10 cellular contexts compared by ENCODE assay signal in genomic region chr22:19289475-19290161, GRCh38. TPM values are rescaled to one million over a fixed set of nuclear protein-coding genes. Genes with fewer than 3 reads are reported as not detected.
DNase-seq lines count a peak whose midpoint lies in the region; ATAC-seq and TF ChIP-seq lines count a peak whose summit lies in the region.
"Had no signal": no experiment of that assay in that cellular context is flagged by ENCODE, and none has a peak within 500 bp of the region (broad histone marks: within the 10 kb centered on the region; RNA-seq: fewer than 3 reads in every experiment).

No MANE protein-coding gene starts in this region.

- no peaks in the 10 kb centered on the region for H3K9me2 ChIP-seq in SK-N-SH

- 83% methylated on average over 4 of the region's 5 CpGs for WGBS in SK-N-SH (ENCODE audit: low lambda C conversion rate)
- WGBS in psoas muscle, 3 donors = 57 to 80% (median 62%) methylated on average over 5 of the region's 5 CpGs

- no peaks in the 10 kb centered on the region for H4K20me1 ChIP-seq in SK-N-SH (ENCODE audit: insufficient read depth)

- H3K4me1 ChIP-seq in SK-N-SH (ENCODE audit: control insufficient read depth in 1 of 2, insufficient read depth in 2 of 2, low read depth in 1 of 2, low read length in 1 of 2) = peaks cover 14 to 32% of the 10 kb centered on the region in 2 experiments
- H3K4me1 ChIP-seq in NT2/D1 (ENCODE audit: insufficient read depth, insufficient read length) = peaks cover 12% of the 10 kb centered on the region
- peaks cover 56% of the 10 kb centered on the region for H3K4me1 ChIP-seq in psoas muscle

- H3K27me3 ChIP-seq in SK-N-SH (ENCODE audit: insufficient read depth) (no peaks in the 10 kb centered on the region), NT2/D1 (ENCODE audit: insufficient read depth, insufficient read length) (peaks cover 16% of the 10 kb centered on the region), psoas muscle (ENCODE audit: insufficient read depth in 3 of 3, low read length in 2 of 3) (no peaks in the 10 kb centered on the region)

- peak overlapping the region; percentile 87 for H3K4me2 ChIP-seq in SK-N-SH

- H3K9ac ChIP-seq in SK-N-SH (no peak overlapping the region), NT2/D1 (ENCODE audit: insufficient read length, low read depth) (peak overlapping the region; percentile 34)

- DNase-seq in SK-N-SH = no peak
- DNase-seq in NT2/D1 (ENCODE audit: low read depth, low spot score) = no peak
- DNase-seq in coronary artery (ENCODE audit: low spot score) = no peak
- no peak for DNase-seq in psoas muscle
- no peak for DNase-seq in NCI-H1105 (lab: John Stamatoyannopoulos, UW)
- DNase-seq in GOT3 (lab: John Stamatoyannopoulos, UW) = no peak
- DNase-seq: cortex of kidney had no signal

- CTCF ChIA-PET in SK-N-SH (lab: Yijun Ruan, JAX) = interaction anchor here (1.1 to 2.5 kb wide), 2 partner anchors 11 to 111 kb away, joined by 3 to 7 read pairs; partner anchors contain the start of gene SLC25A1

- no peak overlapping the region; a peak in 1 of 4 replicates for H3K4me3 ChIP-seq in SK-N-SH (ENCODE audit: low read depth in 2 of 2, low read length in 1 of 2)
- no peak overlapping the region for H3K4me3 ChIP-seq in NT2/D1 (ENCODE audit: insufficient read length, low read depth)
- H3K4me3 ChIP-seq in coronary artery = peak overlapping the region; percentile 98
- H3K4me3 ChIP-seq in psoas muscle = peak overlapping the region; percentile 92

- TF ChIP-seq RAD21 in SK-N-SH (IDR thresholded peaks at IDR 0.05; ENCODE audit: low read length) = no peak

- TF ChIP-seq CTCF in SK-N-SH (IDR thresholded peaks at IDR 0.05) (no peak), coronary artery (IDR thresholded peaks at IDR 0.05) (no peak), psoas muscle (IDR thresholded peaks at IDR 0.05) (no peak)

- H3K9me3 ChIP-seq in SK-N-SH = no peaks in the 10 kb centered on the region
- no peaks in the 10 kb centered on the region for H3K9me3 ChIP-seq in NT2/D1 (ENCODE audit: insufficient read depth, low read length)
- no peaks in the 10 kb centered on the region for H3K9me3 ChIP-seq in psoas muscle

- peaks cover 34% of the 10 kb centered on the region; the same call in 1 of the 2 replicates for H3K79me2 ChIP-seq in SK-N-SH (ENCODE audit: insufficient read depth)

- H3F3A ChIP-seq in SK-N-SH (replicated peaks; ENCODE audit: insufficient read depth) = peaks cover 19% of the 10 kb centered on the region

- ATAC-seq in SK-N-SH treated with all-trans-retinoic acid at 6 μM for 48 hours = no peak
- ATAC-seq in psoas muscle = no peak
- no peak for ATAC-seq in HG03354 (IDR thresholded peaks at IDR 0.05; ENCODE audit: poor library complexity, severe bottlenecking, unreplicated experiment)
- ATAC-seq: activated CD4-positive, CD25-positive, alpha-beta regulatory T cell treated with anti-CD3 and anti-CD28 coated beads, Interleukin-2, amount 50 U/mL, for 24 hours had no signal

- POLR2A ChIA-PET in SK-N-SH (lab: Yijun Ruan, JAX) = no interaction called here

- H3K36me3 ChIP-seq in SK-N-SH (replicated peaks in 1 of 2; ENCODE audit: control insufficient read depth in 1 of 2, insufficient read depth in 2 of 2, low read length in 1 of 2) (no peaks in the 10 kb centered on the region), NT2/D1 (ENCODE audit: insufficient read depth, insufficient read length, low read length) (no peaks in the 10 kb centered on the region), psoas muscle (ENCODE audit: insufficient read depth in 1 of 2, low read depth in 1 of 2) (no peaks in the 10 kb centered on the region)

- H2AFZ ChIP-seq in SK-N-SH (ENCODE audit: low read depth) = no peak overlapping the region

- intact Hi-C loops in psoas muscle (cut with DNase I) = loop anchor here (5.0 to 10.0 kb wide), 3 partner anchors 155 to 185 kb away; partner anchors contain the start of genes C22orf39 (in 2 of the 2), CDC45 (in 1 of the 2) and UFD1 (in 1 of the 2)

- no peak for TF ChIP-seq EP300 in SK-N-SH (IDR thresholded peaks at IDR 0.05; ENCODE audit: borderline replicate concordance in 1 of 2, low read depth in 1 of 2, low read length in 1 of 2)

- peak overlapping the region in 1 of 2 experiments; percentile 3; a peak in 1 of 4 replicates for H3K27ac ChIP-seq in SK-N-SH (ENCODE audit: low read depth in 2 of 2, low read length in 1 of 2)
- H3K27ac ChIP-seq in coronary artery = no peak overlapping the region
- peak overlapping the region; percentile 97 for H3K27ac ChIP-seq in psoas muscle

TF ChIP-seq in SK-N-SH, 30 proteins besides CTCF, POLR2A, EP300 and RAD21 (continues in another document):
- TF ChIP-seq NRF1 (IDR thresholded peaks at IDR 0.05; ENCODE audit: low read depth, low read length) = no peak
- TF ChIP-seq YY1 (IDR thresholded peaks at IDR 0.05; ENCODE audit: low read depth) = no peak
- TF ChIP-seq, protein P1, sequence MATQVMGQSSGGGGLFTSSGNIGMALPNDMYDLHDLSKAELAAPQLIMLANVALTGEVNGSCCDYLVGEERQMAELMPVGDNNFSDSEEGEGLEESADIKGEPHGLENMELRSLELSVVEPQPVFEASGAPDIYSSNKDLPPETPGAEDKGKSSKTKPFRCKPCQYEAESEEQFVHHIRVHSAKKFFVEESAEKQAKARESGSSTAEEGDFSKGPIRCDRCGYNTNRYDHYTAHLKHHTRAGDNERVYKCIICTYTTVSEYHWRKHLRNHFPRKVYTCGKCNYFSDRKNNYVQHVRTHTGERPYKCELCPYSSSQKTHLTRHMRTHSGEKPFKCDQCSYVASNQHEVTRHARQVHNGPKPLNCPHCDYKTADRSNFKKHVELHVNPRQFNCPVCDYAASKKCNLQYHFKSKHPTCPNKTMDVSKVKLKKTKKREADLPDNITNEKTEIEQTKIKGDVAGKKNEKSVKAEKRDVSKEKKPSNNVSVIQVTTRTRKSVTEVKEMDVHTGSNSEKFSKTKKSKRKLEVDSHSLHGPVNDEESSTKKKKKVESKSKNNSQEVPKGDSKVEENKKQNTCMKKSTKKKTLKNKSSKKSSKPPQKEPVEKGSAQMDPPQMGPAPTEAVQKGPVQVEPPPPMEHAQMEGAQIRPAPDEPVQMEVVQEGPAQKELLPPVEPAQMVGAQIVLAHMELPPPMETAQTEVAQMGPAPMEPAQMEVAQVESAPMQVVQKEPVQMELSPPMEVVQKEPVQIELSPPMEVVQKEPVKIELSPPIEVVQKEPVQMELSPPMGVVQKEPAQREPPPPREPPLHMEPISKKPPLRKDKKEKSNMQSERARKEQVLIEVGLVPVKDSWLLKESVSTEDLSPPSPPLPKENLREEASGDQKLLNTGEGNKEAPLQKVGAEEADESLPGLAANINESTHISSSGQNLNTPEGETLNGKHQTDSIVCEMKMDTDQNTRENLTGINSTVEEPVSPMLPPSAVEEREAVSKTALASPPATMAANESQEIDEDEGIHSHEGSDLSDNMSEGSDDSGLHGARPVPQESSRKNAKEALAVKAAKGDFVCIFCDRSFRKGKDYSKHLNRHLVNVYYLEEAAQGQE (IDR thresholded peaks at IDR 0.05; ENCODE audit: low read depth, low read length) = no peak
- TF ChIP-seq CHD2 (IDR thresholded peaks at IDR 0.05; ENCODE audit: low read length, partially characterized antibody) = no peak
- TF ChIP-seq MEF2A (IDR thresholded peaks at IDR 0.05; ENCODE audit: borderline replicate concordance, low read depth) = no peak
- TF ChIP-seq, protein P2, sequence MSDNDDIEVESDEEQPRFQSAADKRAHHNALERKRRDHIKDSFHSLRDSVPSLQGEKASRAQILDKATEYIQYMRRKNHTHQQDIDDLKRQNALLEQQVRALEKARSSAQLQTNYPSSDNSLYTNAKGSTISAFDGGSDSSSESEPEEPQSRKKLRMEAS (IDR thresholded peaks at IDR 0.05; ENCODE audit: low read depth) = no peak
- TF ChIP-seq ELF1 (IDR thresholded peaks at IDR 0.05) = no peak
- TF ChIP-seq JUND (IDR thresholded peaks at IDR 0.05) = no peak

TF ChIP-seq in SK-N-SH treated with all-trans-retinoic acid at 6 μM for 48 hours, 23 proteins besides CTCF, POLR2A, EP300 and RAD21:
- TF ChIP-seq POU6F1 (CRISPR knock-in tag; IDR thresholded peaks at IDR 0.05; ENCODE audit: borderline replicate concordance, low read depth) = no peak
- no peak for TF ChIP-seq ZNF8 (CRISPR knock-in tag; IDR thresholded peaks at IDR 0.05)
- TF ChIP-seq, protein P3, sequence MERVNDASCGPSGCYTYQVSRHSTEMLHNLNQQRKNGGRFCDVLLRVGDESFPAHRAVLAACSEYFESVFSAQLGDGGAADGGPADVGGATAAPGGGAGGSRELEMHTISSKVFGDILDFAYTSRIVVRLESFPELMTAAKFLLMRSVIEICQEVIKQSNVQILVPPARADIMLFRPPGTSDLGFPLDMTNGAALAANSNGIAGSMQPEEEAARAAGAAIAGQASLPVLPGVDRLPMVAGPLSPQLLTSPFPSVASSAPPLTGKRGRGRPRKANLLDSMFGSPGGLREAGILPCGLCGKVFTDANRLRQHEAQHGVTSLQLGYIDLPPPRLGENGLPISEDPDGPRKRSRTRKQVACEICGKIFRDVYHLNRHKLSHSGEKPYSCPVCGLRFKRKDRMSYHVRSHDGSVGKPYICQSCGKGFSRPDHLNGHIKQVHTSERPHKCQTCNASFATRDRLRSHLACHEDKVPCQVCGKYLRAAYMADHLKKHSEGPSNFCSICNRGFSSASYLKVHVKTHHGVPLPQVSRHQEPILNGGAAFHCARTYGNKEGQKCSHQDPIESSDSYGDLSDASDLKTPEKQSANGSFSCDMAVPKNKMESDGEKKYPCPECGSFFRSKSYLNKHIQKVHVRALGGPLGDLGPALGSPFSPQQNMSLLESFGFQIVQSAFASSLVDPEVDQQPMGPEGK (CRISPR knock-in tag; IDR thresholded peaks at IDR 0.05; ENCODE audit: borderline replicate concordance) = no peak
- no peak for TF ChIP-seq ISL1 (CRISPR knock-in tag; IDR thresholded peaks at IDR 0.05)
- no peak for TF ChIP-seq ZFP30 (CRISPR knock-in tag; IDR thresholded peaks at IDR 0.05)
- TF ChIP-seq PPARA (CRISPR knock-in tag; IDR thresholded peaks at IDR 0.05; ENCODE audit: borderline replicate concordance) = no peak

RNA-seq across cellular contexts. Expression of gene CLTCL1, which starts 1.9 kb away (rescaled TPM):
- 6.7 and 8.6 TPM in 2 replicates for polyA plus RNA-seq in SK-N-SH (2012; rRNA removed)
- polyA plus RNA-seq in SK-N-SH (2012; cell fraction: cytosol; rRNA removed) = 4.0 and 4.4 TPM in 2 replicates
- polyA plus RNA-seq in SK-N-SH (2012; cell fraction: nucleus; rRNA removed) = 29.0 and 30.8 TPM in 2 replicates
- total RNA-seq in psoas muscle = 100 to 1,000 TPM in 3 of 4 donors, 10 to 100 TPM in 1; 92.6 to 253 (median 126) TPM
- polyA plus RNA-seq in psoas muscle = 10 to 100 TPM; 16.8 to 85.9 (median 78.5) TPM

Comparison
In these comparisons a context has a peak if more than half of its experiments do, and no peak if none do; other contexts are left out.
1. H3K4me3 ChIP-seq: peak in coronary artery (single experiment) and psoas muscle (single experiment); none in SK-N-SH (0 of 2) and NT2/D1 (single experiment).